9 cellular contexts compared by ENCODE assay signal in the genomic region with DNA sequence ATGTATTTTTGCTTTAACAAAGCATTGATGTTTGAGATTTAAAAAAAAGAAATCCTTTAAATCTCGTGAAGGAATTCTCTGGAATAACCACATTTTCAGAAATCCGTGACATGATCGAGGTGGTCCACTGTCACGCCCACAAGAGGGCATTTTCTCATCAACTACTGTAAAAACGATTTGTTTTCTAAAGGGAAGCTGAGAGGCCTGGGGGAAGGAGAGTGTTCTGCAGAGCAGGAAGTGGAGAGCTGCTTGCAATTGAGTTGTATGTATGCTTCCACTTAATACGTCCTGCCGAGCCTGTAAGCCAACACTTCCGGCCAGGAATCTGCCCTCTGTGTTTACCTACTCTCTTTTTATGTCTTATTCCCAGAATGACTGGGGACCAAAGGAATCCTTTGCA. TPM values are rescaled to one million over a fixed set of nuclear protein-coding genes. Genes with fewer than 3 reads are reported as not detected.
DNase-seq lines count a peak whose midpoint lies in the region; ATAC-seq, FAIRE-seq and TF ChIP-seq lines count a peak whose summit lies in the region.
"Had no signal": no experiment of that assay in that cellular context is flagged by ENCODE, and none has a peak within 500 bp of the region (broad histone marks: within the 10 kb centered on the region; RNA-seq: fewer than 3 reads in every experiment).

No MANE protein-coding gene starts in this region.

- in situ Hi-C loops in GM12878 (cut with MboI): no loop called here

- peak; percentile 67 for TF ChIP-seq RAD21 in GM12878 (IDR thresholded peaks at IDR 0.05; ENCODE audit: insufficient read depth, low read depth, low read length)

- RAD21 ChIA-PET in GM12878 (lab: Charles Lee; ENCODE audit: unreplicated experiment): interaction anchor here (0.6 to 1.9 kb wide), 9 partner anchors 12 to 419 kb away, joined by 3 to 16 read pairs (median 3); no protein-coding TSS in a partner anchor

- H4K20me1 ChIP-seq in GM12878 (ENCODE audit: control insufficient read depth, insufficient read depth): no peaks in the 10 kb centered on the region

- ATAC-seq in GM18868 (IDR thresholded peaks at IDR 0.05; ENCODE audit: unreplicated experiment) (peak; percentile 70), HG03108 (IDR thresholded peaks at IDR 0.05; ENCODE audit: unreplicated experiment) (peak; percentile 57), GM12878 (peak; percentile 43)

- H3K4me2 ChIP-seq in GM12878 (ENCODE audit: control insufficient read depth, insufficient read depth): peak overlapping the region; percentile 88

- POLR2A ChIA-PET in GM12878 (lab: Charles Lee): interaction anchor here (1.2 kb wide), 2 partner anchors 46 to 49 kb away, joined by 4 read pairs; no protein-coding TSS in a partner anchor

- FAIRE-seq in GM12878 (lab: Jason Lieb, UNC): peak; percentile 78

- H3K9me3 ChIP-seq in GM12878 (replicated peaks; ENCODE audit: control insufficient read depth, insufficient read depth, low read length) (no peaks in the 10 kb centered on the region), tibial artery (no peaks in the 10 kb centered on the region)
- H3K9me3 ChIP-seq: neutrophil had no signal

- TF ChIP-seq CTCF in GM12878 (IDR thresholded peaks at IDR 0.05 in 2 of 3, conservative IDR thresholded peaks at IDR 0.05 in 1 of 3; ENCODE audit: control insufficient read depth in 2 of 3, extremely low read depth in 1 of 3, insufficient read depth in 1 of 3, low read depth in 3 of 3, low read length in 3 of 3) (peak; percentile 14 to 42 (median 40); a peak in 4 of 6 replicates), tibial artery (IDR thresholded peaks at IDR 0.05) (peak; percentile 23 to 25)

- H3K27me3 ChIP-seq in GM12878 (replicated peaks in 1 of 2; ENCODE audit: control insufficient read depth in 2 of 2, insufficient read depth in 2 of 2, low read length in 1 of 2): no peaks in the 10 kb centered on the region
- H3K27me3 ChIP-seq in tibial artery: no peaks in the 10 kb centered on the region

- no TSS peak for BruUV-seq in GM12878 (replicated peaks; lab: Mats Ljungman, UMichigan)

- H3K4me1 ChIP-seq in GM12878 (ENCODE audit: control insufficient read depth, insufficient read depth, low read length): peaks cover 20% of the 10 kb centered on the region
- peaks cover 0 to 20% (median 13%) of the 10 kb centered on the region in 4 donors for H3K4me1 ChIP-seq in tibial artery

- H3K36me3 ChIP-seq in GM12878 (ENCODE audit: control insufficient read depth in 2 of 2, insufficient read depth in 2 of 2, low read length in 1 of 2) (no peaks in the 10 kb centered on the region; a peak in 1 of 4 replicates), tibial artery (no peaks in the 10 kb centered on the region)
- H3K36me3 ChIP-seq: neutrophil had no signal

- peak overlapping the region; percentile 58 for H2AFZ ChIP-seq in GM12878 (ENCODE audit: control insufficient read depth, low read depth, low read length)

- SMC1A ChIA-PET in GM12878 (lab: Charles Lee; ENCODE audit: uncharacterized antibody, unreplicated experiment): interaction anchor here (0.6 to 2.2 kb wide), 15 partner anchors 10 to 281 kb away, joined by 3 to 17 read pairs (median 5); no protein-coding TSS in a partner anchor

- CTCF ChIA-PET in GM12878 (lab: Yijun Ruan, JAX): interaction anchor here (0.8 to 2.6 kb wide), 10 partner anchors 11 to 357 kb away, joined by 3 to 19 read pairs (median 6); no protein-coding TSS in a partner anchor

- TF ChIP-seq EP300 in GM12878 (IDR thresholded peaks at IDR 0.05; ENCODE audit: borderline replicate concordance in 1 of 2, control insufficient read depth in 1 of 2, low read depth in 2 of 2, low read length in 2 of 2): no peak

- intact Hi-C loops in GM12878 (cut with micrococcal nuclease; ENCODE audit: unreplicated experiment): loop anchor here (1.0 to 5.0 kb wide), 4 partner anchors 48 to 207 kb away; no protein-coding TSS in a partner anchor
- intact Hi-C loops in tibial artery (cut with DNase I; ENCODE audit: low total_unique reads): no loop called here

- WGBS in GM12878 (ENCODE audit: insufficient coverage, insufficient replicate concordance, low lambda C conversion rate, missing lambda C conversion rate): 7% methylated on average over 8 of the region's 8 CpGs

- peak overlapping the region; percentile 60 for H3K27ac ChIP-seq in GM12878 (ENCODE audit: control insufficient read depth, insufficient read depth)
- peak overlapping the region; percentile 31 to 56 for H3K27ac ChIP-seq in tibial artery
- H3K27ac ChIP-seq: neutrophil had no signal

- DNase-seq in AML-193 (lab: John Stamatoyannopoulos, UW): peak; percentile 53 to 63
- DNase-seq in NCI-H345 (lab: John Stamatoyannopoulos, UW): peak; percentile 66
- DNase-seq in GM12878 (ENCODE audit: low read depth, low spot score): peak; percentile 26
- DNase-seq in iris pigment epithelial cell (ENCODE audit: low read depth): peak; percentile 87
- DNase-seq in tibial artery: no peak
- DNase-seq in activated CD4-positive, CD25-positive, alpha-beta regulatory T cell treated with anti-CD3 and anti-CD28 coated beads, Interleukin-2, amount 50 U/mL, for 72 hours: no peak

- H3K9ac ChIP-seq in GM12878 (ENCODE audit: control insufficient read depth, insufficient read depth, low read length): no peak overlapping the region; the same call in 1 of the 2 replicates

- H3K4me3 ChIP-seq in GM12878 (peak overlapping the region; percentile 43), tibial artery (no peak overlapping the region)

- H3K79me2 ChIP-seq in GM12878 (ENCODE audit: control insufficient read depth, insufficient read depth, low read length): peaks cover 7% of the 10 kb centered on the region

- TF ChIP-seq POLR2A in GM12878 (IDR thresholded peaks at IDR 0.05; ENCODE audit: low read depth, low read length): no peak

TF ChIP-seq in GM12878, 131 proteins besides CTCF, POLR2A, EP300 and RAD21 (continues in another document):
- TF ChIP-seq POLR2AphosphoS2 (IDR thresholded peaks at IDR 0.05; ENCODE audit: low read depth, low read length) (no peak), EGR1 (IDR thresholded peaks at IDR 0.05; ENCODE audit: borderline replicate concordance in 1 of 2, low read depth in 2 of 2, low read length in 2 of 2) (no peak), SPI1 (IDR thresholded peaks at IDR 0.05; ENCODE audit: borderline replicate concordance, insufficient read depth, low read depth, low read length) (peak; percentile 14; the same call in 1 of the 2 replicates), JUNB (IDR thresholded peaks at IDR 0.05) (no peak), ETV6 (conservative IDR thresholded peaks at IDR 0.05 in 1 of 2, IDR thresholded peaks at IDR 0.05 in 1 of 2; ENCODE audit: borderline replicate concordance in 1 of 2, low read depth in 1 of 2) (peak in 1 of 2 experiments; percentile 68; a peak in 1 of 4 replicates), BMI1 (IDR thresholded peaks at IDR 0.05; ENCODE audit: borderline replicate concordance) (no peak), EED (IDR thresholded peaks at IDR 0.05; ENCODE audit: low read depth) (peak; percentile 44; the same call in 1 of the 2 replicates), SUZ12 (IDR thresholded peaks at IDR 0.05; ENCODE audit: unreplicated experiment) (no peak)
- TF ChIP-seq, protein P1, sequence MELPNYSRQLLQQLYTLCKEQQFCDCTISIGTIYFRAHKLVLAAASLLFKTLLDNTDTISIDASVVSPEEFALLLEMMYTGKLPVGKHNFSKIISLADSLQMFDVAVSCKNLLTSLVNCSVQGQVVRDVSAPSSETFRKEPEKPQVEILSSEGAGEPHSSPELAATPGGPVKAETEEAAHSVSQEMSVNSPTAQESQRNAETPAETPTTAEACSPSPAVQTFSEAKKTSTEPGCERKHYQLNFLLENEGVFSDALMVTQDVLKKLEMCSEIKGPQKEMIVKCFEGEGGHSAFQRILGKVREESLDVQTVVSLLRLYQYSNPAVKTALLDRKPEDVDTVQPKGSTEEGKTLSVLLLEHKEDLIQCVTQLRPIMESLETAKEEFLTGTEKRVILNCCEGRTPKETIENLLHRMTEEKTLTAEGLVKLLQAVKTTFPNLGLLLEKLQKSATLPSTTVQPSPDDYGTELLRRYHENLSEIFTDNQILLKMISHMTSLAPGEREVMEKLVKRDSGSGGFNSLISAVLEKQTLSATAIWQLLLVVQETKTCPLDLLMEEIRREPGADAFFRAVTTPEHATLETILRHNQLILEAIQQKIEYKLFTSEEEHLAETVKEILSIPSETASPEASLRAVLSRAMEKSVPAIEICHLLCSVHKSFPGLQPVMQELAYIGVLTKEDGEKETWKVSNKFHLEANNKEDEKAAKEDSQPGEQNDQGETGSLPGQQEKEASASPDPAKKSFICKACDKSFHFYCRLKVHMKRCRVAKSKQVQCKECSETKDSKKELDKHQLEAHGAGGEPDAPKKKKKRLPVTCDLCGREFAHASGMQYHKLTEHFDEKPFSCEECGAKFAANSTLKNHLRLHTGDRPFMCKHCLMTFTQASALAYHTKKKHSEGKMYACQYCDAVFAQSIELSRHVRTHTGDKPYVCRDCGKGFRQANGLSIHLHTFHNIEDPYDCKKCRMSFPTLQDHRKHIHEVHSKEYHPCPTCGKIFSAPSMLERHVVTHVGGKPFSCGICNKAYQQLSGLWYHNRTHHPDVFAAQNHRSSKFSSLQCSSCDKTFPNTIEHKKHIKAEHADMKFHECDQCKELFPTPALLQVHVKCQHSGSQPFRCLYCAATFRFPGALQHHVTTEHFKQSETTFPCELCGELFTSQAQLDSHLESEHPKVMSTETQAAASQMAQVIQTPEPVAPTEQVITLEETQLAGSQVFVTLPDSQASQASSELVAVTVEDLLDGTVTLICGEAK (IDR thresholded peaks at IDR 0.05; ENCODE audit: borderline replicate concordance): 0 out of 2 replicates have a peak, but pooled peaks have one; percentile 12

RNA-seq across cellular contexts. Expression of a gene that starts 19.4 kb away (rescaled TPM):
- 30.8 and 36.8 TPM in 2 replicates for total RNA-seq in GM12878 (2013; cell fraction: nucleolus; rRNA removed)
- 8.5 and 9.8 TPM in 2 replicates for total RNA-seq in GM12878 (2014; rRNA removed)
- total RNA-seq in GM12878 (2014; rRNA removed; fragmentation: Illumina TruSeq; extraction: Trizol): 6.3 and 6.9 TPM in 2 replicates
- total RNA-seq in GM12878 (2021): 17.9 and 19.5 TPM in 2 replicates
- polyA plus RNA-seq in GM12878 (2011; ENCODE audit: low read depth): 3.9 TPM
- 4.3 and 5.3 TPM in 2 replicates for polyA plus RNA-seq in GM12878 (2011; rRNA removed)
- 5.4 and 7.7 TPM in 2 replicates for polyA plus RNA-seq in GM12878 (2011; cell fraction: cytosol; rRNA removed)
- 33.8 and 54.4 TPM in 2 replicates for polyA plus RNA-seq in GM12878 (2011; cell fraction: nucleus; rRNA removed)
- polyA plus RNA-seq in GM12878 (2012): 5.1 and 6.7 TPM in 2 replicates
- polyA plus RNA-seq in GM12878 (2014; fragmentation: Illumina TruSeq; extraction: Trizol): 5.7 and 9.5 TPM in 2 replicates
- polyA plus RNA-seq in GM12878 (2014; fragmentation: Nextera tagmentation; extraction: Ambion mirVana): 1 to 10 TPM; 1.4 to 2.2 TPM
- 16.1 and 19.4 TPM in 2 replicates for polyA plus RNA-seq in GM12878 (2014; rRNA removed)
- polyA plus RNA-seq in GM12878 (2016; fragmentation: Nextera tagmentation; extraction: Ambion mirVana): 1 to 10 TPM; 2.5 to 2.7 TPM
- 5.6 and 8.7 TPM in 2 replicates for polyA minus RNA-seq in GM12878 (2011; rRNA and poly(A)+ RNA removed)
- polyA minus RNA-seq in GM12878 (2011; cell fraction: cytosol; rRNA and poly(A)+ RNA removed): 3.3 and 5.0 TPM in 2 replicates
- polyA minus RNA-seq in GM12878 (2011; cell fraction: nucleus; rRNA and poly(A)+ RNA removed): 7.9 and 19.0 TPM in 2 replicates

Comparison
In these comparisons a context has a peak if more than half of its experiments do, and no peak if none do; other contexts are left out.
1. DNase-seq: peak in AML-193 (2 of 2), NCI-H345 (single experiment), GM12878 (single experiment) and iris pigment epithelial cell (single experiment); none in tibial artery (0 of 2) and activated CD4-positive, CD25-positive, alpha-beta regulatory T cell treated with anti-CD3 and anti-CD28 coated beads, Interleukin-2, amount 50 U/mL, for 72 hours (single experiment).
2. Peak in every context shown above with its lines, with median percentiles within 50 percentile points of each other: ATAC-seq.